In the genomic region with DNA sequence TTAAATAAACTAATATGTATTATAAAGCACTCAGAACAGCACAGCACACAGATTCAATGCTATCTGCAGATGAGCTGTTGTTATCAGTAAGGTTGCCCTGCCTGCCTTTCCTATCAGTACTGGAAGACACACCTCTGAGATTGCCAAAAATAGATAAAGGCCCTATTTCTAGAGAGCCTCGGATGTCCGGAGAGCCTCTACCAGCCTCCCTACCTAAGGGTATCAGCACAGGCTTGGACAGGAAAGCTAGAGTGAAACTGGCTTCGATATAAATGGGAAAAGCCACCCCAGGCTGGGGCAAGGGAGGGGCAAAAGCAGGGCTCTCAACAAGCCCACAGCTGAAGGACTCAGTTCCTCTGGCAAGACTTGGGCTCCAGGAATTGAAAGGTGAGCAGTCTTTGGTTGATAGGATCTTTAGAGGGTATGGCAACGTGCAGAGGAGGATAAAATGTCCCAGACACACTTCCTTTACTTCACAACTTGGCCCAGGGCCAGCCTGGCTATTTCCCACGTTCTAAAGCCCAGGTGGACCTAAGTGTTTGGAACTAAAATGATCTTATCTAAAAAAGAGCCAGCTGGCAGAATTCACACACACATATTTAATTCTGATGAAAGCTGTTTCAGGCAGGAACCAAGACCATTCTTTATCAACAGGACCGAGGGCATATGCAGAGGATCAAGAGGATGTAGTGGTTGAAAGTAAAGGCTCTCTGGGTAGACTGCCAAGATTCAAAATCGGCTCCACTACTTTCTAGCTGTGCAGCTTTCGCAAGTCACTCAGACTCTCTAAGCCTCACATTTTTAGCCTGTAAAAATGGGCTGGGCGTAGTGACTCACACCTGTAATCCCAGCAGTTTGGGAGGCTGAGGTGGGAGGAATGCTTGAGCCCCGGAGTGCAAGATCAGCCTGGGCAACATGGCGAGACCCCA, we compare ENCODE assay signal across 8 cellular contexts.
A peak's percentile ranks its signal among the peaks of the same experiment; 100 is the strongest.
DNase-seq lines count a peak whose midpoint lies in the region; ATAC-seq and TF ChIP-seq lines count a peak whose summit lies in the region.

No MANE protein-coding gene starts in this region.

- no peaks in the 10 kb centered on the region for H3K27me3 ChIP-seq in parathyroid adenoma (ENCODE audit: control insufficient read depth, insufficient read depth, low read length)

- no peaks in the 10 kb centered on the region for H3K9me3 ChIP-seq in parathyroid adenoma (ENCODE audit: control insufficient read depth, low read length)

- peak overlapping the region; percentile 74 for H3K4me2 ChIP-seq in parathyroid adenoma (ENCODE audit: low read length)

- no peak overlapping the region for H3K9ac ChIP-seq in parathyroid adenoma

- H3K27ac ChIP-seq in parathyroid adenoma = peak overlapping the region; percentile 92

- H2AFZ ChIP-seq in parathyroid adenoma = peak overlapping the region; percentile 82

- no peaks in the 10 kb centered on the region for H3K36me3 ChIP-seq in parathyroid adenoma (ENCODE audit: control insufficient read depth, insufficient read depth, low read length)

- peak; percentile 54 for ATAC-seq in GM18498 (IDR thresholded peaks at IDR 0.05; ENCODE audit: unreplicated experiment)

- TF ChIP-seq CTCF in cardiac fibroblast (IDR thresholded peaks at IDR 0.05; ENCODE audit: low read depth, low read length) (no peak), parathyroid adenoma (IDR thresholded peaks at IDR 0.05) (no peak), GM10266 (IDR thresholded peaks at IDR 0.05; ENCODE audit: control insufficient read depth, insufficient read depth, low read depth, missing control alignments) (no peak)

- peak; percentile 37 for DNase-seq in NCI-H2107 (lab: John Stamatoyannopoulos, UW)
- DNase-seq in cardiac fibroblast (ENCODE audit: low read depth in 2 of 2) = peak; percentile 67 to 91
- DNase-seq in activated T-cell treated with anti-CD3 and anti-CD28 coated beads, Interleukin-2, amount 50 U/mL, for 48 hours = no peak
- no peak for DNase-seq in NCI-H1930 (lab: John Stamatoyannopoulos, UW)
- no peak for DNase-seq in GM10266 (ENCODE audit: extremely low spot score)
- no peak for DNase-seq in NCI-H2081 treated with DMSO at 0.1 percent for 48 hours (lab: John Stamatoyannopoulos, UW)

- no peaks in the 10 kb centered on the region for H3K79me2 ChIP-seq in parathyroid adenoma

- peaks cover 59% of the 10 kb centered on the region for H3K4me1 ChIP-seq in parathyroid adenoma

- H3K4me3 ChIP-seq in cardiac fibroblast (replicated peaks in 1 of 2; ENCODE audit: low read depth in 2 of 2, low read length in 2 of 2) (no peak overlapping the region), parathyroid adenoma (ENCODE audit: low read depth, low read length) (peak overlapping the region; percentile 33)

Comparison
In these comparisons a context has a peak if more than half of its experiments do, and no peak if none do; other contexts are left out.
1. DNase-seq: peak in NCI-H2107 (single experiment) and cardiac fibroblast (2 of 2); none in activated T-cell treated with anti-CD3 and anti-CD28 coated beads, Interleukin-2, amount 50 U/mL, for 48 hours (0 of 2), NCI-H1930 (0 of 2), GM10266 (single experiment) and NCI-H2081 treated with DMSO at 0.1 percent for 48 hours (single experiment).